ENCODE assay signal across 1 cellular context in the genomic region with DNA sequence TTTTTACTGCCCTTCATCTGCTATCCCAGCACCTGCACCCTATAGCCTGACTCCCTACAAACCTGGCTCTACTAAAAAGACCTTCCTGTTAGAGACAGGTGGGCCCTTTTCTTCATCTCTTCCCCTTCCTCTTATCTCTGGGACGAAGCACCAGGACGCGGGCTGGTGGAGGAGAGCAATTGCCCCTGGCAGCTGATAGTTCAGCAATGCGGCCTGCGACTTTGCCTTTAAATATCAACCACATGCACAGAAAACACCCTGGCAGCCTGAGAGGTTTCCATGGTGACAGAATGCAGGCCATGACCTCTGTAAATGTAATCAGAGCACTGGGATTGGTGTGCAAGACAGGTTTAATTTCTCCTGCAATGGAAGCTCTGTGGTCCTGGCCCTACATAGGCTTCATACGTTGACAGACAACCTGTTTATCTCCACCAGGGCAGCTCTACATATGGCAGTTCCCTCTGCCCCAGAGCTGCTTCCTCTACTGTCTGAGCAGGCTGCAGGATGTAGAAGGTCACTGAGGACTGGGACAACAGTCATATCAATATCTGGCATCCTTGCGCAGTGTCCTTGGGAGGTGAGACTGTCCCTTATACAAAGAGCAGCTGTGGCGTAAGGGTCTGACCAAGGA.
TF ChIP-seq lines count a peak whose summit lies in the region.

No MANE protein-coding gene starts in this region.

TF ChIP-seq in GM12878, 131 proteins besides CTCF, POLR2A, EP300 and RAD21 (continued from another document):
- TF ChIP-seq, protein P1, sequence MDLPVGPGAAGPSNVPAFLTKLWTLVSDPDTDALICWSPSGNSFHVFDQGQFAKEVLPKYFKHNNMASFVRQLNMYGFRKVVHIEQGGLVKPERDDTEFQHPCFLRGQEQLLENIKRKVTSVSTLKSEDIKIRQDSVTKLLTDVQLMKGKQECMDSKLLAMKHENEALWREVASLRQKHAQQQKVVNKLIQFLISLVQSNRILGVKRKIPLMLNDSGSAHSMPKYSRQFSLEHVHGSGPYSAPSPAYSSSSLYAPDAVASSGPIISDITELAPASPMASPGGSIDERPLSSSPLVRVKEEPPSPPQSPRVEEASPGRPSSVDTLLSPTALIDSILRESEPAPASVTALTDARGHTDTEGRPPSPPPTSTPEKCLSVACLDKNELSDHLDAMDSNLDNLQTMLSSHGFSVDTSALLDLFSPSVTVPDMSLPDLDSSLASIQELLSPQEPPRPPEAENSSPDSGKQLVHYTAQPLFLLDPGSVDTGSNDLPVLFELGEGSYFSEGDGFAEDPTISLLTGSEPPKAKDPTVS (IDR thresholded peaks at IDR 0.05; ENCODE audit: low read depth, low read length) = no peak
- TF ChIP-seq MLLT1 (IDR thresholded peaks at IDR 0.05) (peak; percentile 65; the same call in 1 of the 2 replicates), TBL1XR1 (IDR thresholded peaks at IDR 0.05; ENCODE audit: low read depth, low read length) (peak; percentile 30; the same call in 1 of the 2 replicates), NKRF (conservative IDR thresholded peaks at IDR 0.05) (peak; percentile 55; the same call in 1 of the 2 replicates), NR2C1 (IDR thresholded peaks at IDR 0.05) (peak; percentile 52), SMARCA5 (IDR thresholded peaks at IDR 0.05) (peak; percentile 12; the same call in 1 of the 2 replicates), NR2F1 (conservative IDR thresholded peaks at IDR 0.05) (peak; percentile 96), MXI1 (IDR thresholded peaks at IDR 0.05; ENCODE audit: low read depth, low read length) (peak; percentile 64), RUNX3 (IDR thresholded peaks at IDR 0.05; ENCODE audit: low read length) (peak; percentile 9; the same call in 1 of the 2 replicates), DPF2 (IDR thresholded peaks at IDR 0.05) (peak; percentile 3; the same call in 1 of the 2 replicates), PAX5 (IDR thresholded peaks at IDR 0.05; ENCODE audit: borderline replicate concordance, low read depth, low read length) (no peak), ATF7 (IDR thresholded peaks at IDR 0.05; ENCODE audit: low read depth) (peak; percentile 64; the same call in 1 of the 2 replicates), CEBPB (IDR thresholded peaks at IDR 0.05; ENCODE audit: borderline replicate concordance in 1 of 2, low read depth in 2 of 2, low read length in 2 of 2) (no peak), ZBED1 (IDR thresholded peaks at IDR 0.05; ENCODE audit: borderline replicate concordance) (no peak), ZBTB40 (IDR thresholded peaks at IDR 0.05; ENCODE audit: borderline replicate concordance) (no peak), IRF5 (IDR thresholded peaks at IDR 0.05; ENCODE audit: borderline replicate concordance) (no peak), BHLHE40 (IDR thresholded peaks at IDR 0.05; ENCODE audit: borderline replicate concordance in 1 of 2, low read depth in 2 of 2, low read length in 1 of 2) (0 out of 4 replicates have a peak, but pooled peaks of 1 of the 2 experiments have one; percentile 4), ZNF207 (IDR thresholded peaks at IDR 0.05; ENCODE audit: borderline replicate concordance) (peak; percentile 44; the same call in 1 of the 2 replicates), BMI1 (IDR thresholded peaks at IDR 0.05; ENCODE audit: borderline replicate concordance) (peak; percentile 93)
- TF ChIP-seq, protein P2, sequence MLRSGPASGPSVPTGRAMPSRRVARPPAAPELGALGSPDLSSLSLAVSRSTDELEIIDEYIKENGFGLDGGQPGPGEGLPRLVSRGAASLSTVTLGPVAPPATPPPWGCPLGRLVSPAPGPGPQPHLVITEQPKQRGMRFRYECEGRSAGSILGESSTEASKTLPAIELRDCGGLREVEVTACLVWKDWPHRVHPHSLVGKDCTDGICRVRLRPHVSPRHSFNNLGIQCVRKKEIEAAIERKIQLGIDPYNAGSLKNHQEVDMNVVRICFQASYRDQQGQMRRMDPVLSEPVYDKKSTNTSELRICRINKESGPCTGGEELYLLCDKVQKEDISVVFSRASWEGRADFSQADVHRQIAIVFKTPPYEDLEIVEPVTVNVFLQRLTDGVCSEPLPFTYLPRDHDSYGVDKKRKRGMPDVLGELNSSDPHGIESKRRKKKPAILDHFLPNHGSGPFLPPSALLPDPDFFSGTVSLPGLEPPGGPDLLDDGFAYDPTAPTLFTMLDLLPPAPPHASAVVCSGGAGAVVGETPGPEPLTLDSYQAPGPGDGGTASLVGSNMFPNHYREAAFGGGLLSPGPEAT (IDR thresholded peaks at IDR 0.05; ENCODE audit: low read depth) = peak; percentile 52; the same call in 1 of the 2 replicates
- TF ChIP-seq, protein P3, sequence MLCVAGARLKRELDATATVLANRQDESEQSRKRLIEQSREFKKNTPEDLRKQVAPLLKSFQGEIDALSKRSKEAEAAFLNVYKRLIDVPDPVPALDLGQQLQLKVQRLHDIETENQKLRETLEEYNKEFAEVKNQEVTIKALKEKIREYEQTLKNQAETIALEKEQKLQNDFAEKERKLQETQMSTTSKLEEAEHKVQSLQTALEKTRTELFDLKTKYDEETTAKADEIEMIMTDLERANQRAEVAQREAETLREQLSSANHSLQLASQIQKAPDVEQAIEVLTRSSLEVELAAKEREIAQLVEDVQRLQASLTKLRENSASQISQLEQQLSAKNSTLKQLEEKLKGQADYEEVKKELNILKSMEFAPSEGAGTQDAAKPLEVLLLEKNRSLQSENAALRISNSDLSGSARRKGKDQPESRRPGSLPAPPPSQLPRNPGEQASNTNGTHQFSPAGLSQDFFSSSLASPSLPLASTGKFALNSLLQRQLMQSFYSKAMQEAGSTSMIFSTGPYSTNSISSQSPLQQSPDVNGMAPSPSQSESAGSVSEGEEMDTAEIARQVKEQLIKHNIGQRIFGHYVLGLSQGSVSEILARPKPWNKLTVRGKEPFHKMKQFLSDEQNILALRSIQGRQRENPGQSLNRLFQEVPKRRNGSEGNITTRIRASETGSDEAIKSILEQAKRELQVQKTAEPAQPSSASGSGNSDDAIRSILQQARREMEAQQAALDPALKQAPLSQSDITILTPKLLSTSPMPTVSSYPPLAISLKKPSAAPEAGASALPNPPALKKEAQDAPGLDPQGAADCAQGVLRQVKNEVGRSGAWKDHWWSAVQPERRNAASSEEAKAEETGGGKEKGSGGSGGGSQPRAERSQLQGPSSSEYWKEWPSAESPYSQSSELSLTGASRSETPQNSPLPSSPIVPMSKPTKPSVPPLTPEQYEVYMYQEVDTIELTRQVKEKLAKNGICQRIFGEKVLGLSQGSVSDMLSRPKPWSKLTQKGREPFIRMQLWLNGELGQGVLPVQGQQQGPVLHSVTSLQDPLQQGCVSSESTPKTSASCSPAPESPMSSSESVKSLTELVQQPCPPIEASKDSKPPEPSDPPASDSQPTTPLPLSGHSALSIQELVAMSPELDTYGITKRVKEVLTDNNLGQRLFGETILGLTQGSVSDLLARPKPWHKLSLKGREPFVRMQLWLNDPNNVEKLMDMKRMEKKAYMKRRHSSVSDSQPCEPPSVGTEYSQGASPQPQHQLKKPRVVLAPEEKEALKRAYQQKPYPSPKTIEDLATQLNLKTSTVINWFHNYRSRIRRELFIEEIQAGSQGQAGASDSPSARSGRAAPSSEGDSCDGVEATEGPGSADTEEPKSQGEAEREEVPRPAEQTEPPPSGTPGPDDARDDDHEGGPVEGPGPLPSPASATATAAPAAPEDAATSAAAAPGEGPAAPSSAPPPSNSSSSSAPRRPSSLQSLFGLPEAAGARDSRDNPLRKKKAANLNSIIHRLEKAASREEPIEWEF (IDR thresholded peaks at IDR 0.05; ENCODE audit: insufficient replicate concordance, low read depth, low read length) = no peak
- TF ChIP-seq, protein P4, sequence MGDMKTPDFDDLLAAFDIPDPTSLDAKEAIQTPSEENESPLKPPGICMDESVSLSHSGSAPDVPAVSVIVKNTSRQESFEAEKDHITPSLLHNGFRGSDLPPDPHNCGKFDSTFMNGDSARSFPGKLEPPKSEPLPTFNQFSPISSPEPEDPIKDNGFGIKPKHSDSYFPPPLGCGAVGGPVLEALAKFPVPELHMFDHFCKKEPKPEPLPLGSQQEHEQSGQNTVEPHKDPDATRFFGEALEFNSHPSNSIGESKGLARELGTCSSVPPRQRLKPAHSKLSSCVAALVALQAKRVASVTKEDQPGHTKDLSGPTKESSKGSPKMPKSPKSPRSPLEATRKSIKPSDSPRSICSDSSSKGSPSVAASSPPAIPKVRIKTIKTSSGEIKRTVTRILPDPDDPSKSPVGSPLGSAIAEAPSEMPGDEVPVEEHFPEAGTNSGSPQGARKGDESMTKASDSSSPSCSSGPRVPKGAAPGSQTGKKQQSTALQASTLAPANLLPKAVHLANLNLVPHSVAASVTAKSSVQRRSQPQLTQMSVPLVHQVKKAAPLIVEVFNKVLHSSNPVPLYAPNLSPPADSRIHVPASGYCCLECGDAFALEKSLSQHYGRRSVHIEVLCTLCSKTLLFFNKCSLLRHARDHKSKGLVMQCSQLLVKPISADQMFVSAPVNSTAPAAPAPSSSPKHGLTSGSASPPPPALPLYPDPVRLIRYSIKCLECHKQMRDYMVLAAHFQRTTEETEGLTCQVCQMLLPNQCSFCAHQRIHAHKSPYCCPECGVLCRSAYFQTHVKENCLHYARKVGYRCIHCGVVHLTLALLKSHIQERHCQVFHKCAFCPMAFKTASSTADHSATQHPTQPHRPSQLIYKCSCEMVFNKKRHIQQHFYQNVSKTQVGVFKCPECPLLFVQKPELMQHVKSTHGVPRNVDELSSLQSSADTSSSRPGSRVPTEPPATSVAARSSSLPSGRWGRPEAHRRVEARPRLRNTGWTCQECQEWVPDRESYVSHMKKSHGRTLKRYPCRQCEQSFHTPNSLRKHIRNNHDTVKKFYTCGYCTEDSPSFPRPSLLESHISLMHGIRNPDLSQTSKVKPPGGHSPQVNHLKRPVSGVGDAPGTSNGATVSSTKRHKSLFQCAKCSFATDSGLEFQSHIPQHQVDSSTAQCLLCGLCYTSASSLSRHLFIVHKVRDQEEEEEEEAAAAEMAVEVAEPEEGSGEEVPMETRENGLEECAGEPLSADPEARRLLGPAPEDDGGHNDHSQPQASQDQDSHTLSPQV (IDR thresholded peaks at IDR 0.05) = peak; percentile 7; the same call in 1 of the 2 replicates
